23 cellular contexts compared by ENCODE assay signal in genomic region chr10:131758062-131758941, GRCh38.
DNase-seq lines count a peak whose midpoint lies in the region; ATAC-seq, FAIRE-seq and TF ChIP-seq lines count a peak whose summit lies in the region.
"Had no signal": no experiment of that assay in that cellular context is flagged by ENCODE, and none has a peak within 500 bp of the region (broad histone marks: within the 10 kb centered on the region; RNA-seq: fewer than 3 reads in every experiment).

No MANE protein-coding gene starts in this region.

- BruUV-seq in GM12878 (replicated peaks; lab: Mats Ljungman, UMichigan) = no TSS peak

- H3K27ac Mint-ChIP-seq in H9 (peak overlapping the region; percentile 70 to 82 (median 80); a peak in 5 of 7 replicates), neural progenitor cell (peak overlapping the region; percentile 90)
- H3K27ac Mint-ChIP-seq: activated naive CD8-positive, alpha-beta T cell; activated T-cell treated with anti-CD3 and anti-CD28 coated beads, Interleukin-2, amount 50 U/mL, for 72 hours; natural killer cell had no signal

- no peak overlapping the region for H2AK5ac ChIP-seq in H9 (ENCODE audit: insufficient read length, low read length)

- no peak overlapping the region for H2BK5ac ChIP-seq in H9 (ENCODE audit: insufficient read length, low read length)

- no peak overlapping the region for H3K23ac ChIP-seq in H9 (ENCODE audit: insufficient read length, low read depth, low read length)

- no peaks in the 10 kb centered on the region for H3K36me3 ChIP-seq in BLaER1
- no peaks in the 10 kb centered on the region for H3K36me3 ChIP-seq in GM12878 (ENCODE audit: control insufficient read depth in 2 of 2, insufficient read depth in 2 of 2, low read length in 1 of 2)
- no peaks in the 10 kb centered on the region for H3K36me3 ChIP-seq in neural progenitor cell
- H3K36me3 ChIP-seq in thyroid gland = no peaks in the 10 kb centered on the region
- H3K36me3 ChIP-seq: esophagus squamous epithelium, spleen had no signal

- peaks cover 49 to 53% of the 10 kb centered on the region in 2 experiments for H3K4me1 Mint-ChIP-seq in H9
- peaks cover 56% of the 10 kb centered on the region for H3K4me1 Mint-ChIP-seq in neural progenitor cell
- H3K4me1 Mint-ChIP-seq: natural killer cell had no signal

- no peak overlapping the region for H2BK15ac ChIP-seq in H9 (ENCODE audit: low read depth, low read length)

- CTCF ChIA-PET in GM12878 (lab: Yijun Ruan, JAX) = no interaction called here

- H4K8ac ChIP-seq in H9 (replicated peaks; ENCODE audit: insufficient read length, low read depth, low read length) = no peak overlapping the region

- H3K36me3 Mint-ChIP-seq in H9 (ENCODE audit: insufficient read depth in 1 of 3, low read depth in 3 of 3) (no peaks in the 10 kb centered on the region), neural progenitor cell (peaks cover 2% of the 10 kb centered on the region)
- H3K36me3 Mint-ChIP-seq: activated naive CD8-positive, alpha-beta T cell; natural killer cell had no signal

- H3K27me3 Mint-ChIP-seq in H9 (ENCODE audit: low read depth) (peaks cover 2% of the 10 kb centered on the region), neural progenitor cell (ENCODE audit: insufficient read depth, low read depth) (peaks cover 5% of the 10 kb centered on the region)

- TF ChIP-seq RAD21 in GM12878 (IDR thresholded peaks at IDR 0.05; ENCODE audit: insufficient read depth, low read depth, low read length) = no peak

- FAIRE-seq in GM12878 (lab: Jason Lieb, UNC) = no peak
- FAIRE-seq: astrocyte, D721Med had no signal

- H2BK12ac ChIP-seq in H9 (ENCODE audit: insufficient read length, low read depth, low read length) = no peak overlapping the region

- H3K56ac ChIP-seq in H9 (ENCODE audit: insufficient read length, low read depth, low read length) = no peak overlapping the region

- TF ChIP-seq CTCF in H9 (conservative IDR thresholded peaks at IDR 0.05) (no peak), GM12878 (IDR thresholded peaks at IDR 0.05 in 2 of 3, conservative IDR thresholded peaks at IDR 0.05 in 1 of 3; ENCODE audit: control insufficient read depth in 2 of 3, extremely low read depth in 1 of 3, insufficient read depth in 1 of 3, low read depth in 3 of 3, low read length in 3 of 3) (no peak), neural progenitor cell (IDR thresholded peaks at IDR 0.05) (no peak), thyroid gland (IDR thresholded peaks at IDR 0.05) (no peak)

- H3K4me1 ChIP-seq in BLaER1 (peaks cover 84% of the 10 kb centered on the region), H9 (ENCODE audit: insufficient read depth, low read length) (peaks cover 6% of the 10 kb centered on the region; the same call in 1 of the 2 replicates), GM12878 (ENCODE audit: control insufficient read depth, insufficient read depth, low read length) (no peaks in the 10 kb centered on the region), neural progenitor cell (peaks cover 56% of the 10 kb centered on the region), thyroid gland (no peaks in the 10 kb centered on the region)
- H3K4me1 ChIP-seq: esophagus squamous epithelium, spleen had no signal

- H4K20me1 ChIP-seq in BLaER1 = no peaks in the 10 kb centered on the region
- H4K20me1 ChIP-seq in H9 (ENCODE audit: control insufficient read depth, insufficient read depth, insufficient read length) = no peaks in the 10 kb centered on the region
- no peaks in the 10 kb centered on the region for H4K20me1 ChIP-seq in GM12878 (ENCODE audit: control insufficient read depth, insufficient read depth)
- H4K20me1 ChIP-seq in neural progenitor cell (ENCODE audit: low read depth) = no peaks in the 10 kb centered on the region

- TF ChIP-seq POLR2A in GM12878 (IDR thresholded peaks at IDR 0.05; ENCODE audit: low read depth, low read length) (no peak), thyroid gland (IDR thresholded peaks at IDR 0.05) (no peak)

- H3K18ac ChIP-seq in H9 (ENCODE audit: insufficient read length, low read depth, low read length) = peak overlapping the region; percentile 28

- H3K14ac ChIP-seq in H9 (ENCODE audit: insufficient read depth, low read length) = no peak overlapping the region

- intact Hi-C loops in GM12878 (cut with micrococcal nuclease; ENCODE audit: unreplicated experiment) = no loop called here
- intact Hi-C loops in thyroid gland (cut with DNase I) = no loop called here

- H2BK20ac ChIP-seq in H9 (ENCODE audit: low read depth, low read length, poor library complexity, severe bottlenecking) = no peak overlapping the region

- no peaks in the 10 kb centered on the region for H3K23me2 ChIP-seq in H9 (ENCODE audit: insufficient read length, low read depth, low read length, poor library complexity, severe bottlenecking)

- H2BK120ac ChIP-seq in H9 (ENCODE audit: low read depth, low read length, poor library complexity, severe bottlenecking) = no peak overlapping the region

- SMC1A ChIA-PET in GM12878 (lab: Charles Lee; ENCODE audit: uncharacterized antibody, unreplicated experiment) = no interaction called here

- ATAC-seq in GM12878 = no peak; the same call in 2 of the 3 replicates
- ATAC-seq: activated T-cell treated with anti-CD3 and anti-CD28 coated beads, Interleukin-2, amount 50 U/mL, for 72 hours had no signal

- no peaks in the 10 kb centered on the region; a peak in 1 of 5 replicates for H3K9me3 Mint-ChIP-seq in H9
- peaks cover 6% of the 10 kb centered on the region for H3K9me3 Mint-ChIP-seq in neural progenitor cell
- H3K9me3 Mint-ChIP-seq: activated T-cell treated with anti-CD3 and anti-CD28 coated beads, Interleukin-2, amount 50 U/mL, for 72 hours; natural killer cell had no signal

- H3K9me3 ChIP-seq in BLaER1 (no peaks in the 10 kb centered on the region), H9 (ENCODE audit: control insufficient read depth, low read depth, low read length) (no peaks in the 10 kb centered on the region), GM12878 (replicated peaks; ENCODE audit: control insufficient read depth, insufficient read depth, low read length) (no peaks in the 10 kb centered on the region; the same call in 2 of the 3 replicates), neural progenitor cell (ENCODE audit: low read depth) (no peaks in the 10 kb centered on the region), thyroid gland (no peaks in the 10 kb centered on the region)
- H3K9me3 ChIP-seq: esophagus squamous epithelium, SK-N-SH, spleen had no signal

- H3K4me3 ChIP-seq in BLaER1 (no peak overlapping the region), GM12878 (no peak overlapping the region), neural progenitor cell (no peak overlapping the region), thyroid gland (replicated peaks in 1 of 3) (no peak overlapping the region)
- H3K4me3 ChIP-seq: esophagus squamous epithelium, spleen had no signal

- H3K27ac ChIP-seq in BLaER1 = peak overlapping the region; percentile 83
- no peak overlapping the region for H3K27ac ChIP-seq in H9 (ENCODE audit: insufficient read length, low read depth, low read length)
- H3K27ac ChIP-seq in GM12878 (ENCODE audit: control insufficient read depth, insufficient read depth) = no peak overlapping the region
- H3K27ac ChIP-seq in neural progenitor cell = peak overlapping the region; percentile 34
- no peak overlapping the region for H3K27ac ChIP-seq in thyroid gland
- H3K27ac ChIP-seq: esophagus squamous epithelium, spleen had no signal

- H4K5ac ChIP-seq in H9 (ENCODE audit: insufficient read length, low read depth, low read length) = peak overlapping the region; percentile 2

- H3K27me3 ChIP-seq in BLaER1 = no peaks in the 10 kb centered on the region
- no peaks in the 10 kb centered on the region for H3K27me3 ChIP-seq in H9 (ENCODE audit: insufficient read depth, low read length)
- H3K27me3 ChIP-seq in GM12878 (replicated peaks in 1 of 2; ENCODE audit: control insufficient read depth in 2 of 2, insufficient read depth in 2 of 2, low read length in 1 of 2) = no peaks in the 10 kb centered on the region
- H3K27me3 ChIP-seq in neural progenitor cell = no peaks in the 10 kb centered on the region
- H3K27me3 ChIP-seq in thyroid gland = no peaks in the 10 kb centered on the region

- in situ Hi-C loops in GM12878 (cut with MboI) = no loop called here

- peak overlapping the region; percentile 76 for H3K4me2 ChIP-seq in BLaER1
- H3K4me2 ChIP-seq in H9 (ENCODE audit: insufficient read depth, insufficient read length, low read length) = no peak overlapping the region
- H3K4me2 ChIP-seq in GM12878 (ENCODE audit: control insufficient read depth, insufficient read depth) = no peak overlapping the region
- peak overlapping the region; percentile 38 for H3K4me2 ChIP-seq in neural progenitor cell
- H3K4me2 ChIP-seq: SK-N-SH had no signal

- no peak overlapping the region for H4K91ac ChIP-seq in H9 (ENCODE audit: insufficient read length, low read depth, low read length)

- peaks cover 47% of the 10 kb centered on the region for H3F3A ChIP-seq in neural progenitor cell (ENCODE audit: low read depth)

- POLR2A ChIA-PET in GM12878 (lab: Charles Lee) = no interaction called here

- H3T11ph ChIP-seq in H9 (ENCODE audit: low read length) = no peak overlapping the region

- no CpG with 5 or more reads among the region's 18 CpGs for WGBS in H9 (ENCODE audit: extremely low coverage, insufficient read length, low lambda C conversion rate)
- WGBS in GM12878 (ENCODE audit: insufficient coverage, insufficient replicate concordance, low lambda C conversion rate, missing lambda C conversion rate) = 56% methylated on average over 18 of the region's 18 CpGs
- 54 to 61% methylated on average over 18 of the region's 18 CpGs for WGBS in thyroid gland, 2 donors

- RAD21 ChIA-PET in GM12878 (lab: Charles Lee; ENCODE audit: unreplicated experiment) = no interaction called here

- H3K79me2 ChIP-seq in H9 (ENCODE audit: insufficient read depth, low read length) = no peaks in the 10 kb centered on the region
- H3K79me2 ChIP-seq in GM12878 (ENCODE audit: control insufficient read depth, insufficient read depth, low read length) = no peaks in the 10 kb centered on the region
- no peaks in the 10 kb centered on the region for H3K79me2 ChIP-seq in neural progenitor cell (ENCODE audit: low read depth)

- H3K4ac ChIP-seq in H9 (ENCODE audit: low read depth, low read length) = no peak overlapping the region

- DNase-seq in H9 (no peak), GM12878 (ENCODE audit: low read depth, low spot score) (no peak), neural progenitor cell (ENCODE audit: low spot score) (peak; percentile 47), DMS 273 (lab: John Stamatoyannopoulos, UW; ENCODE audit: unreplicated experiment) (no peak), thyroid gland (no peak), cerebellar cortex (ENCODE audit: low spot score) (no peak), DMS53 treated with DMSO at 0.1 percent for 48 hours (lab: John Stamatoyannopoulos, UW; ENCODE audit: unreplicated experiment) (no peak)
- DNase-seq: activated T-cell treated with anti-CD3 and anti-CD28 coated beads, Interleukin-2, amount 50 U/mL, for 72 hours; C1 segment of cervical spinal cord; effector memory CD4-positive, alpha-beta T cell; esophagus squamous epithelium; GF-D8; KBM-7; natural killer cell; NCI-H1694; NCI-H524; SK-N-SH; spleen; T1000 had no signal

- H2AFZ ChIP-seq in H9 (ENCODE audit: low read length) (no peak overlapping the region), GM12878 (ENCODE audit: control insufficient read depth, low read depth, low read length) (no peak overlapping the region), neural progenitor cell (replicated peaks) (peak overlapping the region; percentile 39)

- H3K9ac ChIP-seq in BLaER1 = peak overlapping the region; percentile 60
- no peak overlapping the region for H3K9ac ChIP-seq in H9 (ENCODE audit: extremely low read depth, insufficient read length, low read length)
- H3K9ac ChIP-seq in GM12878 (ENCODE audit: control insufficient read depth, insufficient read depth, low read length) = no peak overlapping the region
- H3K9ac ChIP-seq in neural progenitor cell = no peak overlapping the region
- H3K9ac ChIP-seq: SK-N-SH had no signal

- no peak for TF ChIP-seq EP300 in GM12878 (IDR thresholded peaks at IDR 0.05; ENCODE audit: borderline replicate concordance in 1 of 2, control insufficient read depth in 1 of 2, low read depth in 2 of 2, low read length in 2 of 2)

- H3K4me3 Mint-ChIP-seq in H9 = no peak overlapping the region
- peak overlapping the region; percentile 34 for H3K4me3 Mint-ChIP-seq in neural progenitor cell
- H3K4me3 Mint-ChIP-seq: activated naive CD8-positive, alpha-beta T cell; activated T-cell treated with anti-CD3 and anti-CD28 coated beads, Interleukin-2, amount 50 U/mL, for 72 hours; natural killer cell had no signal

- H3K79me1 ChIP-seq in H9 (ENCODE audit: insufficient read depth, low read depth, low read length, poor library complexity, severe bottlenecking) = no peaks in the 10 kb centered on the region

Comparison
In these comparisons a context has a peak if more than half of its experiments do, and no peak if none do; other contexts are left out.
1. H3K27ac ChIP-seq: peak in BLaER1 (single experiment) and neural progenitor cell (single experiment); none in H9 (single experiment), GM12878 (single experiment) and thyroid gland (0 of 3).
2. H3K4me2 ChIP-seq: peak in BLaER1 (single experiment) and neural progenitor cell (single experiment); none in H9 (single experiment) and GM12878 (single experiment).